34 cellular contexts compared by ENCODE assay signal in genomic region chr5:123051206-123051605, GRCh38. TPM values are rescaled to one million over a fixed set of nuclear protein-coding genes. Genes with fewer than 3 reads are reported as not detected.
"Had no signal": no experiment of that assay in that cellular context is flagged by ENCODE, and none has a peak within 500 bp of the region (broad histone marks: within the 10 kb centered on the region; RNA-seq: fewer than 3 reads in every experiment).

No MANE protein-coding gene starts in this region.

- H3K4me1 ChIP-seq: adrenal gland had no signal

- H3K27me3 ChIP-seq: adrenal gland had no signal

- FAIRE-seq: TTC549 had no signal

- H3K4me3 ChIP-seq: adrenal gland had no signal

- DNase-seq: activated B cell treated with CpG ODN at 0.5 μM for 24 hours; activated CD4-positive, alpha-beta memory T cell treated with anti-CD3 and anti-CD28 coated beads for 36 hours; activated CD4-positive, alpha-beta T cell treated with anti-CD3 and anti-CD28 coated beads for 4 hours; activated CD4-positive, alpha-beta T cell treated with anti-CD3 and anti-CD28 coated beads, Interleukin-2, amount 10 ng/mL, durations not matched to agents 24 days and 14 days; activated CD4-positive, alpha-beta T cell treated with anti-CD3 and anti-CD28 coated beads, Interleukin-2, amount 50 U/mL, for 1 hour; activated CD4-positive, alpha-beta T cell treated with anti-CD3 and anti-CD28 coated beads, Interleukin-2, amount 50 U/mL, for 4 hours; activated CD4-positive, CD25-positive, alpha-beta regulatory T cell treated with anti-CD3 and anti-CD28 coated beads, Interleukin-2, amount 50 U/mL, for 72 hours; activated CD8-positive, alpha-beta memory T cell treated with anti-CD3 and anti-CD28 coated beads, Interleukin-2, amount 50 U/mL, for 4 hours; activated CD8-positive, alpha-beta T cell treated with anti-CD3 and anti-CD28 coated beads for 36 hours; activated effector memory CD4-positive, alpha-beta T cell treated with anti-CD3 and anti-CD28 coated beads, Interleukin-2, amount 50 U/mL, for 16 hours; activated gamma-delta T cell treated with Interleukin-2 at 50 U/mL for 16 hours; activated naive CD4-positive, alpha-beta T cell; activated naive CD4-positive, alpha-beta T cell treated with anti-CD3 and anti-CD28 coated beads for 36 hours; activated naive CD4-positive, alpha-beta T cell treated with anti-CD3 and anti-CD28 coated beads, Interleukin-2, amount 50 U/mL, for 16 hours; activated naive CD8-positive, alpha-beta T cell treated with anti-CD3 and anti-CD28 coated beads for 36 hours; activated T-cell treated with anti-CD3 and anti-CD28 coated beads for 4 hours; activated T-cell treated with anti-CD3 and anti-CD28 coated beads, Interleukin-2, amount 50 U/mL, for 1 hour; activated T-cell treated with anti-CD3 and anti-CD28 coated beads, Interleukin-2, amount 50 U/mL, for 4 hours; activated T-cell treated with anti-CD3 and anti-CD28 coated beads, Interleukin-2, amount 50 U/mL, for 72 hours; adrenal gland; amniotic stem cell; aorta; central memory CD4-positive, alpha-beta T cell; T-cell; T-helper 17 cell had no signal

- H3K36me3 ChIP-seq: adrenal gland had no signal

- H3K9me3 Mint-ChIP-seq: activated CD4-positive, alpha-beta T cell treated with anti-CD3 and anti-CD28 coated beads, Interleukin-2, amount 10 ng/mL, durations not matched to agents 24 days and 14 days; activated T-helper 17 cell treated with anti-CD3 and anti-CD28 coated beads, Interleukin-2, amount 50 U/mL, for 72 hours had no signal

- H3K4me1 Mint-ChIP-seq: activated B cell treated with CpG ODN at 0.5 μM for 24 hours; activated CD4-positive, alpha-beta T cell treated with anti-CD3 and anti-CD28 coated beads, Interleukin-2, amount 10 ng/mL, durations not matched to agents 24 days and 14 days; activated naive CD8-positive, alpha-beta T cell treated with anti-CD3 and anti-CD28 coated beads for 36 hours; activated T-helper 17 cell treated with anti-CD3 and anti-CD28 coated beads, Interleukin-2, amount 50 U/mL, for 72 hours; brain; T-cell; T-helper 17 cell had no signal

- ATAC-seq: activated CD8-positive, alpha-beta T cell treated with anti-CD3 and anti-CD28 coated beads for 36 hours; activated naive CD4-positive, alpha-beta T cell treated with anti-CD3 and anti-CD28 coated beads, Interleukin-2, amount 50 U/mL, for 72 hours; activated T-cell treated with anti-CD3 and anti-CD28 coated beads, Interleukin-2, amount 50 U/mL, for 4 hours; activated T-cell treated with anti-CD3 and anti-CD28 coated beads, Interleukin-2, amount 50 U/mL, for 72 hours; activated T-helper 17 cell treated with anti-CD3 and anti-CD28 coated beads, Interleukin-2, amount 50 U/mL, for 72 hours; T-cell; T-helper 17 cell had no signal

- H3K36me3 Mint-ChIP-seq: activated CD4-positive, alpha-beta memory T cell treated with anti-CD3 and anti-CD28 coated beads for 36 hours; activated naive CD4-positive, alpha-beta T cell treated with anti-CD3 and anti-CD28 coated beads, Interleukin-2, amount 50 U/mL, for 72 hours; activated naive CD8-positive, alpha-beta T cell treated with anti-CD3 and anti-CD28 coated beads for 36 hours; brain; T-cell had no signal

- H3K4me3 Mint-ChIP-seq: activated B cell treated with CpG ODN at 0.5 μM for 24 hours; activated CD4-positive, alpha-beta memory T cell treated with anti-CD3 and anti-CD28 coated beads for 36 hours; activated CD4-positive, alpha-beta T cell treated with anti-CD3 and anti-CD28 coated beads, Interleukin-2, amount 10 ng/mL, durations not matched to agents 24 days and 14 days; activated CD8-positive, alpha-beta T cell treated with anti-CD3 and anti-CD28 coated beads for 36 hours; activated naive CD4-positive, alpha-beta T cell treated with anti-CD3 and anti-CD28 coated beads for 36 hours; activated naive CD8-positive, alpha-beta T cell treated with anti-CD3 and anti-CD28 coated beads for 36 hours; activated T-cell treated with anti-CD3 and anti-CD28 coated beads, Interleukin-2, amount 50 U/mL, for 4 hours; activated T-cell treated with anti-CD3 and anti-CD28 coated beads, Interleukin-2, amount 50 U/mL, for 72 hours; activated T-helper 1 cell treated with anti-CD3 and anti-CD28 coated beads, Interleukin-12 subunit alpha, Interleukin-12 subunit beta, Interleukin-2, Interleukin-4 antibody, amounts not matched to agents 30 ng/mL and 10 ng/mL and 1 ng/mL, durations not matched to agents 14 hours and 24 hours and 36 hours; activated T-helper 17 cell treated with anti-CD3 and anti-CD28 coated beads, Interleukin-2, amount 50 U/mL, for 72 hours; brain; T-cell; T-helper 17 cell had no signal

- H3K27ac Mint-ChIP-seq: activated B cell treated with CpG ODN at 0.5 μM for 24 hours; activated CD4-positive, alpha-beta memory T cell treated with anti-CD3 and anti-CD28 coated beads for 36 hours; activated CD4-positive, alpha-beta T cell treated with anti-CD3 and anti-CD28 coated beads, Interleukin-2, amount 10 ng/mL, durations not matched to agents 24 days and 14 days; activated CD8-positive, alpha-beta T cell treated with anti-CD3 and anti-CD28 coated beads for 36 hours; activated naive CD4-positive, alpha-beta T cell treated with anti-CD3 and anti-CD28 coated beads for 36 hours; activated naive CD4-positive, alpha-beta T cell treated with anti-CD3 and anti-CD28 coated beads, Interleukin-2, amount 50 U/mL, for 72 hours; activated naive CD8-positive, alpha-beta T cell treated with anti-CD3 and anti-CD28 coated beads for 36 hours; activated T-cell treated with anti-CD3 and anti-CD28 coated beads, Interleukin-2, amount 50 U/mL, for 72 hours; activated T-helper 1 cell treated with anti-CD3 and anti-CD28 coated beads, Interleukin-12 subunit alpha, Interleukin-12 subunit beta, Interleukin-2, Interleukin-4 antibody, amounts not matched to agents 30 ng/mL and 10 ng/mL and 1 ng/mL, durations not matched to agents 14 hours and 24 hours and 36 hours; activated T-helper 17 cell treated with anti-CD3 and anti-CD28 coated beads, Interleukin-2, amount 50 U/mL, for 72 hours; brain; T-cell; T-helper 17 cell had no signal

- H3K27ac ChIP-seq: adrenal gland, VCaP had no signal

RNA-seq across cellular contexts. Expression of gene PPIC, which starts 14.7 kb away (rescaled TPM):
- total RNA-seq: activated B cell treated with CpG ODN at 0.5 μM for 24 hours; activated CD4-positive, alpha-beta memory T cell treated with anti-CD3 and anti-CD28 coated beads for 36 hours; activated CD4-positive, alpha-beta T cell treated with anti-CD3 and anti-CD28 coated beads, Interleukin-2, amount 10 ng/mL, durations not matched to agents 24 days and 14 days; activated CD8-positive, alpha-beta memory T cell treated with anti-CD3 and anti-CD28 coated beads for 36 hours; activated CD8-positive, alpha-beta T cell treated with anti-CD3 and anti-CD28 coated beads for 36 hours; activated naive CD4-positive, alpha-beta T cell treated with anti-CD3 and anti-CD28 coated beads for 36 hours; activated naive CD4-positive, alpha-beta T cell treated with anti-CD3 and anti-CD28 coated beads, Interleukin-2, amount 50 U/mL, for 72 hours; activated naive CD8-positive, alpha-beta T cell treated with anti-CD3 and anti-CD28 coated beads for 36 hours; activated T-cell treated with anti-CD3 and anti-CD28 coated beads, Interleukin-2, amount 50 U/mL, for 72 hours; activated T-helper 1 cell treated with anti-CD3 and anti-CD28 coated beads, Interleukin-12 subunit alpha, Interleukin-12 subunit beta, Interleukin-2, Interleukin-4 antibody, amounts not matched to agents 30 ng/mL and 10 ng/mL and 1 ng/mL, durations not matched to agents 14 hours and 24 hours and 36 hours; activated T-helper 17 cell treated with anti-CD3 and anti-CD28 coated beads, Interleukin-2, amount 50 U/mL, for 72 hours; T-helper 1 cell treated with Interleukin-12 subunit alpha and Interleukin-12 subunit beta and Interleukin-4 antibody, amounts not matched to agents 30 ng/mL and 1 ng/mL, for 36 hours; T-helper 17 cell; T-helper 2 cell treated with Interferon-gamma antibody and Interleukin-4, amounts not matched to agents 100 ng/mL and 5 ng/mL, for 36 hours had no signal

RNA-seq across cellular contexts. Expression of gene PRDM6, which starts 37.8 kb away (rescaled TPM):
- total RNA-seq: activated B cell treated with CpG ODN at 0.5 μM for 24 hours; activated CD4-positive, alpha-beta memory T cell treated with anti-CD3 and anti-CD28 coated beads for 36 hours; activated CD4-positive, alpha-beta T cell treated with anti-CD3 and anti-CD28 coated beads, Interleukin-2, amount 10 ng/mL, durations not matched to agents 24 days and 14 days; activated CD8-positive, alpha-beta memory T cell treated with anti-CD3 and anti-CD28 coated beads for 36 hours; activated CD8-positive, alpha-beta T cell treated with anti-CD3 and anti-CD28 coated beads for 36 hours; activated naive CD4-positive, alpha-beta T cell treated with anti-CD3 and anti-CD28 coated beads for 36 hours; activated naive CD4-positive, alpha-beta T cell treated with anti-CD3 and anti-CD28 coated beads, Interleukin-2, amount 50 U/mL, for 72 hours; activated naive CD8-positive, alpha-beta T cell treated with anti-CD3 and anti-CD28 coated beads for 36 hours; activated T-cell treated with anti-CD3 and anti-CD28 coated beads, Interleukin-2, amount 50 U/mL, for 4 hours; activated T-helper 1 cell treated with anti-CD3 and anti-CD28 coated beads, Interleukin-12 subunit alpha, Interleukin-12 subunit beta, Interleukin-2, Interleukin-4 antibody, amounts not matched to agents 30 ng/mL and 10 ng/mL and 1 ng/mL, durations not matched to agents 14 hours and 24 hours and 36 hours; T-helper 1 cell treated with Interleukin-12 subunit alpha and Interleukin-12 subunit beta and Interleukin-4 antibody, amounts not matched to agents 30 ng/mL and 1 ng/mL, for 36 hours; T-helper 17 cell; T-helper 2 cell treated with Interferon-gamma antibody and Interleukin-4, amounts not matched to agents 100 ng/mL and 5 ng/mL, for 36 hours had no signal
